ENCODE assay signal across 1 cellular context in genomic region chr6:41705996-41706835, GRCh38.
TF ChIP-seq lines count a peak whose summit lies in the region.

No MANE protein-coding gene starts in this region.

TF ChIP-seq in K562, 482 proteins besides CTCF, POLR2A, EP300 and RAD21 (continued from another document and continues in another):
- TF ChIP-seq, protein P1, sequence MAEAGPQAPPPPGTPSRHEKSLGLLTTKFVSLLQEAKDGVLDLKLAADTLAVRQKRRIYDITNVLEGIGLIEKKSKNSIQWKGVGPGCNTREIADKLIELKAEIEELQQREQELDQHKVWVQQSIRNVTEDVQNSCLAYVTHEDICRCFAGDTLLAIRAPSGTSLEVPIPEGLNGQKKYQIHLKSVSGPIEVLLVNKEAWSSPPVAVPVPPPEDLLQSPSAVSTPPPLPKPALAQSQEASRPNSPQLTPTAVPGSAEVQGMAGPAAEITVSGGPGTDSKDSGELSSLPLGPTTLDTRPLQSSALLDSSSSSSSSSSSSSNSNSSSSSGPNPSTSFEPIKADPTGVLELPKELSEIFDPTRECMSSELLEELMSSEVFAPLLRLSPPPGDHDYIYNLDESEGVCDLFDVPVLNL (CRISPR knock-in tag; IDR thresholded peaks at IDR 0.05; ENCODE audit: low read depth), result no peak
- TF ChIP-seq SMARCA4 (IDR thresholded peaks at IDR 0.05) (no peak), DNMT1 (IDR thresholded peaks at IDR 0.05) (no peak), TSHZ1 (CRISPR knock-in tag; IDR thresholded peaks at IDR 0.05) (no peak), BRD9 (IDR thresholded peaks at IDR 0.05; ENCODE audit: low read depth, partially characterized antibody) (no peak), NCOA1 (IDR thresholded peaks at IDR 0.05; ENCODE audit: low read depth) (no peak), RBM39 (optimal IDR thresholded peaks at IDR 0.05; ENCODE audit: low read depth, low read length) (no peak), CBX3 (IDR thresholded peaks at IDR 0.05; ENCODE audit: borderline replicate concordance in 1 of 2, low read length in 2 of 2) (no peak), L3MBTL2 (IDR thresholded peaks at IDR 0.05) (no peak), SMC3 (conservative IDR thresholded peaks at IDR 0.05; ENCODE audit: insufficient read depth, low read depth, low read length) (peak; percentile 83), ZNF217 (CRISPR knock-in tag; IDR thresholded peaks at IDR 0.05) (no peak), NFE2 (IDR thresholded peaks at IDR 0.05; ENCODE audit: low read depth) (no peak), NFXL1 (CRISPR knock-in tag; IDR thresholded peaks at IDR 0.05) (no peak), U2AF1 (optimal IDR thresholded peaks at IDR 0.05; ENCODE audit: low read depth, low read length) (no peak), RBM25 (IDR thresholded peaks at IDR 0.05; ENCODE audit: low read depth, low read length, severe bottlenecking) (no peak), FOXJ3 (CRISPR knock-in tag; IDR thresholded peaks at IDR 0.05) (no peak), BACH1 (tag; IDR thresholded peaks at IDR 0.05) (no peak), ARID2 (IDR thresholded peaks at IDR 0.05) (0 out of 2 replicates have a peak, but pooled peaks have one; percentile 43), ZNF121 (CRISPR knock-in tag; conservative IDR thresholded peaks at IDR 0.05) (no peak), ZNF133 (CRISPR knock-in tag; IDR thresholded peaks at IDR 0.05) (no peak), ZNF696 (CRISPR knock-in tag; conservative IDR thresholded peaks at IDR 0.05) (no peak), CSDE1 (IDR thresholded peaks at IDR 0.05) (no peak), ZFP91 (CRISPR knock-in tag; IDR thresholded peaks at IDR 0.05) (no peak), ZNF431 (CRISPR knock-in tag; IDR thresholded peaks at IDR 0.05) (no peak), JUNB (CRISPR knock-in tag; conservative IDR thresholded peaks at IDR 0.05) (no peak), ARID3B (CRISPR knock-in tag; IDR thresholded peaks at IDR 0.05; ENCODE audit: borderline replicate concordance) (no peak), NELFE (IDR thresholded peaks at IDR 0.05; ENCODE audit: insufficient read depth, insufficient read length) (no peak), BDP1 (IDR thresholded peaks at IDR 0.05; ENCODE audit: insufficient read depth, insufficient read length) (no peak), ZNF274 (IDR thresholded peaks at IDR 0.05; ENCODE audit: borderline replicate concordance, low read depth, low read length) (no peak), CTCFL (IDR thresholded peaks at IDR 0.05; ENCODE audit: borderline replicate concordance, insufficient read depth, low read depth, low read length, poor library complexity, severe bottlenecking) (peak; percentile 33), TAF7 (tag; IDR thresholded peaks at IDR 0.05) (no peak), REST (CRISPR knock-in tag; IDR thresholded peaks at IDR 0.05; ENCODE audit: low read depth) (no peak), ZNF507 (tag; conservative IDR thresholded peaks at IDR 0.05) (no peak)
- TF ChIP-seq, protein P2, sequence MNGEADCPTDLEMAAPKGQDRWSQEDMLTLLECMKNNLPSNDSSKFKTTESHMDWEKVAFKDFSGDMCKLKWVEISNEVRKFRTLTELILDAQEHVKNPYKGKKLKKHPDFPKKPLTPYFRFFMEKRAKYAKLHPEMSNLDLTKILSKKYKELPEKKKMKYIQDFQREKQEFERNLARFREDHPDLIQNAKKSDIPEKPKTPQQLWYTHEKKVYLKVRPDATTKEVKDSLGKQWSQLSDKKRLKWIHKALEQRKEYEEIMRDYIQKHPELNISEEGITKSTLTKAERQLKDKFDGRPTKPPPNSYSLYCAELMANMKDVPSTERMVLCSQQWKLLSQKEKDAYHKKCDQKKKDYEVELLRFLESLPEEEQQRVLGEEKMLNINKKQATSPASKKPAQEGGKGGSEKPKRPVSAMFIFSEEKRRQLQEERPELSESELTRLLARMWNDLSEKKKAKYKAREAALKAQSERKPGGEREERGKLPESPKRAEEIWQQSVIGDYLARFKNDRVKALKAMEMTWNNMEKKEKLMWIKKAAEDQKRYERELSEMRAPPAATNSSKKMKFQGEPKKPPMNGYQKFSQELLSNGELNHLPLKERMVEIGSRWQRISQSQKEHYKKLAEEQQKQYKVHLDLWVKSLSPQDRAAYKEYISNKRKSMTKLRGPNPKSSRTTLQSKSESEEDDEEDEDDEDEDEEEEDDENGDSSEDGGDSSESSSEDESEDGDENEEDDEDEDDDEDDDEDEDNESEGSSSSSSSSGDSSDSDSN (IDR thresholded peaks at IDR 0.05; ENCODE audit: borderline replicate concordance in 1 of 2, low read depth in 2 of 2, low read length in 2 of 2), result no peak
- TF ChIP-seq, protein P3, sequence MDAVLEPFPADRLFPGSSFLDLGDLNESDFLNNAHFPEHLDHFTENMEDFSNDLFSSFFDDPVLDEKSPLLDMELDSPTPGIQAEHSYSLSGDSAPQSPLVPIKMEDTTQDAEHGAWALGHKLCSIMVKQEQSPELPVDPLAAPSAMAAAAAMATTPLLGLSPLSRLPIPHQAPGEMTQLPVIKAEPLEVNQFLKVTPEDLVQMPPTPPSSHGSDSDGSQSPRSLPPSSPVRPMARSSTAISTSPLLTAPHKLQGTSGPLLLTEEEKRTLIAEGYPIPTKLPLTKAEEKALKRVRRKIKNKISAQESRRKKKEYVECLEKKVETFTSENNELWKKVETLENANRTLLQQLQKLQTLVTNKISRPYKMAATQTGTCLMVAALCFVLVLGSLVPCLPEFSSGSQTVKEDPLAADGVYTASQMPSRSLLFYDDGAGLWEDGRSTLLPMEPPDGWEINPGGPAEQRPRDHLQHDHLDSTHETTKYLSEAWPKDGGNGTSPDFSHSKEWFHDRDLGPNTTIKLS (IDR thresholded peaks at IDR 0.05; ENCODE audit: borderline replicate concordance, low read depth), result no peak
- TF ChIP-seq, protein P4, sequence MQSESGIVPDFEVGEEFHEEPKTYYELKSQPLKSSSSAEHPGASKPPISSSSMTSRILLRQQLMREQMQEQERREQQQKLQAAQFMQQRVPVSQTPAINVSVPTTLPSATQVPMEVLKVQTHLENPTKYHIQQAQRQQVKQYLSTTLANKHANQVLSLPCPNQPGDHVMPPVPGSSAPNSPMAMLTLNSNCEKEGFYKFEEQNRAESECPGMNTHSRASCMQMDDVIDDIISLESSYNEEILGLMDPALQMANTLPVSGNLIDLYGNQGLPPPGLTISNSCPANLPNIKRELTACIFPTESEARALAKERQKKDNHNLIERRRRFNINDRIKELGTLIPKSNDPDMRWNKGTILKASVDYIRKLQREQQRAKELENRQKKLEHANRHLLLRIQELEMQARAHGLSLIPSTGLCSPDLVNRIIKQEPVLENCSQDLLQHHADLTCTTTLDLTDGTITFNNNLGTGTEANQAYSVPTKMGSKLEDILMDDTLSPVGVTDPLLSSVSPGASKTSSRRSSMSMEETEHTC (IDR thresholded peaks at IDR 0.05), result no peak
- TF ChIP-seq, protein P5, sequence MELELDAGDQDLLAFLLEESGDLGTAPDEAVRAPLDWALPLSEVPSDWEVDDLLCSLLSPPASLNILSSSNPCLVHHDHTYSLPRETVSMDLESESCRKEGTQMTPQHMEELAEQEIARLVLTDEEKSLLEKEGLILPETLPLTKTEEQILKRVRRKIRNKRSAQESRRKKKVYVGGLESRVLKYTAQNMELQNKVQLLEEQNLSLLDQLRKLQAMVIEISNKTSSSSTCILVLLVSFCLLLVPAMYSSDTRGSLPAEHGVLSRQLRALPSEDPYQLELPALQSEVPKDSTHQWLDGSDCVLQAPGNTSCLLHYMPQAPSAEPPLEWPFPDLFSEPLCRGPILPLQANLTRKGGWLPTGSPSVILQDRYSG (tag; conservative IDR thresholded peaks at IDR 0.05; ENCODE audit: low read depth), result no peak
- TF ChIP-seq, protein P6, sequence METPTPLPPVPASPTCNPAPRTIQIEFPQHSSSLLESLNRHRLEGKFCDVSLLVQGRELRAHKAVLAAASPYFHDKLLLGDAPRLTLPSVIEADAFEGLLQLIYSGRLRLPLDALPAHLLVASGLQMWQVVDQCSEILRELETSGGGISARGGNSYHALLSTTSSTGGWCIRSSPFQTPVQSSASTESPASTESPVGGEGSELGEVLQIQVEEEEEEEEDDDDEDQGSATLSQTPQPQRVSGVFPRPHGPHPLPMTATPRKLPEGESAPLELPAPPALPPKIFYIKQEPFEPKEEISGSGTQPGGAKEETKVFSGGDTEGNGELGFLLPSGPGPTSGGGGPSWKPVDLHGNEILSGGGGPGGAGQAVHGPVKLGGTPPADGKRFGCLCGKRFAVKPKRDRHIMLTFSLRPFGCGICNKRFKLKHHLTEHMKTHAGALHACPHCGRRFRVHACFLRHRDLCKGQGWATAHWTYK (CRISPR knock-in tag; IDR thresholded peaks at IDR 0.05), result no peak
